Comparison of ENCODE assay signal across 19 cellular contexts in the genomic region with DNA sequence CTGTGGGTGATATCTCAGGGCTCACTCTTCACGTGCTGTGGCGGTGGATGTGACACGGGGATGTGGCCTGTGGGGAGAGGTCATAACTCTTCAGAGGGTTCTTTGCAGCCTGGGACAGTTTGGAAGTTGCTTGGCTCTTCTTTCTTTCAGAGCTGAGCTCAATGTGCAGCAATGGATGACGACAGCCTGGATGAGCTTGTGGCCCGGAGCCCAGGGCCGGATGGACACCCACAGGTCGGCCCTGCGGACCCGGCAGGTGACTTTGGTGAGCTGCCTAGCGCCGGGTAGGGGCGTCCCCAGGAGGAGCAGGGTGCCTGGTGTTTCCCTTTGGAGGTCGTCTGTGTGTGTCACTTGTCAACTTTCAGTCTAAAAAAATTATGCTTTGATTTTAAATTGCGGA. TPM values are rescaled to one million over a fixed set of nuclear protein-coding genes. Genes with fewer than 3 reads are reported as not detected.
DNase-seq lines count a peak whose midpoint lies in the region; ATAC-seq and TF ChIP-seq lines count a peak whose summit lies in the region.
"Had no signal": no experiment of that assay in that cellular context is flagged by ENCODE, and none has a peak within 500 bp of the region (broad histone marks: within the 10 kb centered on the region; RNA-seq: fewer than 3 reads in every experiment).

No MANE protein-coding gene starts in this region.

- DNase-seq in CD8-positive, alpha-beta T cell: no peak
- DNase-seq in G401 (ENCODE audit: low spot score) (peak; percentile 55), lower lobe of right lung (no peak), NCI-H146 treated with DMSO at 0.1 percent for 48 hours (lab: John Stamatoyannopoulos, UW; ENCODE audit: unreplicated experiment) (no peak)
- DNase-seq in central memory CD8-positive, alpha-beta T cell (ENCODE audit: low spot score in 2 of 2): no peak
- DNase-seq in naive thymus-derived CD8-positive, alpha-beta T cell: no peak
- DNase-seq: activated CD4-positive, alpha-beta T cell treated with anti-CD3 and anti-CD28 coated beads, Interleukin-2, amount 10 ng/mL, durations not matched to agents 7 days and 5 days; activated T-cell treated with anti-CD3 and anti-CD28 coated beads, Interleukin-2, amount 50 U/mL, for 1 hour; AML-193; COR-L47; DND-41; HFFc6; NCI-H187; ovary; stimulated activated CD4-positive, alpha-beta T cell treated with anti-CD3 and anti-CD28 coated beads, Interleukin-1b, Interleukin-23, amount 100 ng/mL, for 48 hours; stomach; upper lobe of right lung had no signal

- no peaks in the 10 kb centered on the region for H3K9me3 ChIP-seq in CD8-positive, alpha-beta T cell (ENCODE audit: low read length)
- no peaks in the 10 kb centered on the region for H3K9me3 ChIP-seq in lower lobe of right lung
- H3K9me3 ChIP-seq: ovary, stomach, upper lobe of right lung had no signal

- no peak for TF ChIP-seq CTCF in CD8-positive, alpha-beta T cell (IDR thresholded peaks at IDR 0.05)
- no peak for TF ChIP-seq CTCF in lower lobe of right lung (IDR thresholded peaks at IDR 0.05)

- no peak overlapping the region for H3K4me3 ChIP-seq in CD8-positive, alpha-beta T cell (ENCODE audit: low read depth, low read length)
- H3K4me3 ChIP-seq in lower lobe of right lung: no peak overlapping the region
- H3K4me3 ChIP-seq: ovary, stomach, upper lobe of right lung had no signal

- no peaks in the 10 kb centered on the region for H3K27me3 ChIP-seq in CD8-positive, alpha-beta T cell (ENCODE audit: insufficient read depth, low read length)
- no peaks in the 10 kb centered on the region for H3K27me3 ChIP-seq in lower lobe of right lung (ENCODE audit: low read depth)
- H3K27me3 ChIP-seq: ovary, stomach, upper lobe of right lung had no signal

- ATAC-seq in CD8-positive, alpha-beta T cell: no peak
- ATAC-seq in central memory CD8-positive, alpha-beta T cell (replicated peaks; ENCODE audit: extremely low read depth, poor library complexity, severe bottlenecking): no peak
- ATAC-seq in naive thymus-derived CD8-positive, alpha-beta T cell: no peak
- ATAC-seq in stimulated activated memory B cell treated with anti-CD40 and anti-IgM and Interleukin-4, amounts not matched to agents 10 μg/mL and 1 μg/mL and 100 μg/mL, for 72 hours: no peak
- ATAC-seq in lower lobe of right lung: no peak
- ATAC-seq: upper lobe of right lung had no signal

- H3K9me3 Mint-ChIP-seq in CD8-positive, alpha-beta T cell: no peaks in the 10 kb centered on the region
- no peaks in the 10 kb centered on the region for H3K9me3 Mint-ChIP-seq in central memory CD8-positive, alpha-beta T cell
- no peaks in the 10 kb centered on the region for H3K9me3 Mint-ChIP-seq in naive thymus-derived CD8-positive, alpha-beta T cell
- no peaks in the 10 kb centered on the region for H3K9me3 Mint-ChIP-seq in stimulated activated memory B cell treated with anti-CD40 and anti-IgM and Interleukin-4, amounts not matched to agents 10 μg/mL and 1 μg/mL and 100 μg/mL, for 72 hours
- H3K9me3 Mint-ChIP-seq: activated CD4-positive, alpha-beta T cell treated with anti-CD3 and anti-CD28 coated beads, Interleukin-2, amount 10 ng/mL, durations not matched to agents 7 days and 5 days; HFFc6 had no signal

- H3K36me3 Mint-ChIP-seq in CD8-positive, alpha-beta T cell: peaks cover 33% of the 10 kb centered on the region
- peaks cover 26% of the 10 kb centered on the region for H3K36me3 Mint-ChIP-seq in central memory CD8-positive, alpha-beta T cell (ENCODE audit: insufficient read depth)
- H3K36me3 Mint-ChIP-seq in naive thymus-derived CD8-positive, alpha-beta T cell: peaks cover 0 to 36% (median 2%) of the 10 kb centered on the region in 3 donors
- H3K36me3 Mint-ChIP-seq in stimulated activated memory B cell treated with anti-CD40 and anti-IgM and Interleukin-4, amounts not matched to agents 10 μg/mL and 1 μg/mL and 100 μg/mL, for 72 hours: peaks cover 26% of the 10 kb centered on the region

- CTCF ChIA-PET in CD8-positive, alpha-beta T cell (lab: Charles Lee): no interaction called here

- in situ Hi-C loops in G401 (cut with HindIII; ENCODE audit: low sequenced_read_pairs): no loop called here

- peaks cover 51% of the 10 kb centered on the region for H3K4me1 Mint-ChIP-seq in CD8-positive, alpha-beta T cell (ENCODE audit: low read depth)
- H3K4me1 Mint-ChIP-seq in central memory CD8-positive, alpha-beta T cell: peaks cover 46% of the 10 kb centered on the region
- peaks cover 21 to 52% (median 48%) of the 10 kb centered on the region in 4 donors for H3K4me1 Mint-ChIP-seq in naive thymus-derived CD8-positive, alpha-beta T cell
- peaks cover 53% of the 10 kb centered on the region for H3K4me1 Mint-ChIP-seq in stimulated activated memory B cell treated with anti-CD40 and anti-IgM and Interleukin-4, amounts not matched to agents 10 μg/mL and 1 μg/mL and 100 μg/mL, for 72 hours

- H3K36me3 ChIP-seq in CD8-positive, alpha-beta T cell (ENCODE audit: insufficient read depth, low read length): peaks cover 11% of the 10 kb centered on the region
- H3K36me3 ChIP-seq in lower lobe of right lung: peaks cover 41% of the 10 kb centered on the region

- H3K4me3 Mint-ChIP-seq in CD8-positive, alpha-beta T cell: peak overlapping the region; percentile 40
- H3K4me3 Mint-ChIP-seq in central memory CD8-positive, alpha-beta T cell: peak overlapping the region; percentile 50
- H3K4me3 Mint-ChIP-seq in naive thymus-derived CD8-positive, alpha-beta T cell: peak overlapping the region in 7 of 10 donors; percentile 6 to 60 (median 39)
- H3K4me3 Mint-ChIP-seq in stimulated activated memory B cell treated with anti-CD40 and anti-IgM and Interleukin-4, amounts not matched to agents 10 μg/mL and 1 μg/mL and 100 μg/mL, for 72 hours: no peak overlapping the region
- H3K4me3 Mint-ChIP-seq: activated CD4-positive, alpha-beta T cell treated with anti-CD3 and anti-CD28 coated beads, Interleukin-2, amount 10 ng/mL, durations not matched to agents 7 days and 5 days; HFFc6 had no signal

- no peaks in the 10 kb centered on the region for H3K27me3 Mint-ChIP-seq in CD8-positive, alpha-beta T cell (ENCODE audit: low read depth)
- no peaks in the 10 kb centered on the region for H3K27me3 Mint-ChIP-seq in central memory CD8-positive, alpha-beta T cell
- no peaks in the 10 kb centered on the region for H3K27me3 Mint-ChIP-seq in naive thymus-derived CD8-positive, alpha-beta T cell
- no peaks in the 10 kb centered on the region for H3K27me3 Mint-ChIP-seq in stimulated activated memory B cell treated with anti-CD40 and anti-IgM and Interleukin-4, amounts not matched to agents 10 μg/mL and 1 μg/mL and 100 μg/mL, for 72 hours
- H3K27me3 Mint-ChIP-seq: activated CD4-positive, alpha-beta T cell treated with anti-CD3 and anti-CD28 coated beads, Interleukin-2, amount 10 ng/mL, durations not matched to agents 7 days and 5 days had no signal

- intact Hi-C loops in CD8-positive, alpha-beta T cell (cut with DNase I, micrococcal nuclease): no loop called here
- intact Hi-C loops in lower lobe of right lung (cut with DNase I): no loop called here

- POLR2A ChIA-PET in CD8-positive, alpha-beta T cell (lab: Charles Lee): interaction anchor here (1.3 kb wide), 1 partner anchor 13 kb away, joined by 4 read pairs; no protein-coding TSS in a partner anchor
- POLR2A ChIA-PET in naive thymus-derived CD8-positive, alpha-beta T cell (lab: Charles Lee): interaction anchor here (0.6 to 1.4 kb wide), 3 partner anchors 46 to 222 kb away, joined by 3 read pairs; partner anchors contain the start of gene HRAS

- no peak overlapping the region for H3K27ac Mint-ChIP-seq in CD8-positive, alpha-beta T cell
- H3K27ac Mint-ChIP-seq in central memory CD8-positive, alpha-beta T cell (ENCODE audit: low read depth): peak overlapping the region; percentile 80
- H3K27ac Mint-ChIP-seq in naive thymus-derived CD8-positive, alpha-beta T cell: peak overlapping the region in 4 of 10 donors; percentile 24 to 69 (median 40)
- no peak overlapping the region for H3K27ac Mint-ChIP-seq in stimulated activated memory B cell treated with anti-CD40 and anti-IgM and Interleukin-4, amounts not matched to agents 10 μg/mL and 1 μg/mL and 100 μg/mL, for 72 hours

- H3K27ac ChIP-seq in CD8-positive, alpha-beta T cell (ENCODE audit: low read depth, low read length): no peak overlapping the region
- no peak overlapping the region for H3K27ac ChIP-seq in lower lobe of right lung
- H3K27ac ChIP-seq: ovary, stomach, upper lobe of right lung had no signal

- peaks cover 35% of the 10 kb centered on the region for H3K4me1 ChIP-seq in CD8-positive, alpha-beta T cell (ENCODE audit: insufficient read depth, low read length)
- H3K4me1 ChIP-seq in lower lobe of right lung: peaks cover 40% of the 10 kb centered on the region

RNA-seq across cellular contexts. Expression of gene PHRF1, which starts 5.1 kb away (rescaled TPM):
- total RNA-seq in CD8-positive, alpha-beta T cell: 10 to 100 TPM; 43.2 to 44.9 TPM
- total RNA-seq in G401 (2014; rRNA removed; shearing (Covaris generic)): 34.8 and 39.3 TPM in 2 replicates
- 10 to 100 TPM; 48.9 to 54.7 TPM for total RNA-seq in naive thymus-derived CD8-positive, alpha-beta T cell
- 10 to 100 TPM in 1 of 3 donors, 1 to 10 TPM in 2; 3.5 to 19.8 (median 6.7) TPM for polyA plus RNA-seq in naive thymus-derived CD8-positive, alpha-beta T cell
- 31.5 TPM for total RNA-seq in lower lobe of right lung

RNA-seq across cellular contexts. Expression of gene RASSF7, which starts 20.6 kb away (rescaled TPM):
- total RNA-seq in CD8-positive, alpha-beta T cell: 10 to 100 TPM; 11.8 to 15.3 TPM
- total RNA-seq in G401 (2014; rRNA removed; shearing (Covaris generic)): 43.1 and 107 TPM in 2 replicates
- 10 to 100 TPM; 33.7 to 37.6 TPM for total RNA-seq in naive thymus-derived CD8-positive, alpha-beta T cell
- 10 to 100 TPM; 22.5 to 32.3 (median 24.2) TPM for polyA plus RNA-seq in naive thymus-derived CD8-positive, alpha-beta T cell
- total RNA-seq in lower lobe of right lung: 71.5 TPM

RNA-seq across cellular contexts. Expression of gene LMNTD2, which starts 20.8 kb away (rescaled TPM):
- 1 to 10 TPM; 4.2 to 5.6 TPM for total RNA-seq in CD8-positive, alpha-beta T cell
- 2.0 and 2.1 TPM in 2 replicates for total RNA-seq in G401 (2014; rRNA removed; shearing (Covaris generic))
- total RNA-seq in naive thymus-derived CD8-positive, alpha-beta T cell: 1 to 10 TPM; 6.5 to 7.2 TPM
- 1 to 10 TPM in 1 of 3 donors, under 1 TPM in 2; 0.96 to 1.9 (median 0.99) TPM for polyA plus RNA-seq in naive thymus-derived CD8-positive, alpha-beta T cell
- 6.0 TPM for total RNA-seq in lower lobe of right lung

RNA-seq across cellular contexts. Expression of gene IRF7, which starts 34.4 kb away (rescaled TPM):
- total RNA-seq in CD8-positive, alpha-beta T cell: 100 to 1,000 TPM; 102 to 106 TPM
- total RNA-seq in G401 (2014; rRNA removed; shearing (Covaris generic)): 1.1 and 3.6 TPM in 2 replicates
- total RNA-seq in naive thymus-derived CD8-positive, alpha-beta T cell: 10 to 100 TPM; 55.0 to 55.2 TPM
- polyA plus RNA-seq in naive thymus-derived CD8-positive, alpha-beta T cell: 10 to 100 TPM; 19.8 to 38.6 (median 25.3) TPM
- 84.8 TPM for total RNA-seq in lower lobe of right lung

RNA-seq across cellular contexts. Expression of gene CDHR5, which starts 43.4 kb away (rescaled TPM):
- not detected for total RNA-seq in CD8-positive, alpha-beta T cell
- not detected in 2 replicates for total RNA-seq in G401 (2014; rRNA removed; shearing (Covaris generic))
- not detected for total RNA-seq in naive thymus-derived CD8-positive, alpha-beta T cell
- not detected for polyA plus RNA-seq in naive thymus-derived CD8-positive, alpha-beta T cell
- not detected for total RNA-seq in lower lobe of right lung
- total RNA-seq: activated CD4-positive, alpha-beta T cell treated with anti-CD3 and anti-CD28 coated beads, Interleukin-2, amount 10 ng/mL, durations not matched to agents 7 days and 5 days; glomerular endothelial cell; HFFc6; upper lobe of right lung had no signal
